Comparison of ENCODE assay signal across 19 cellular contexts in genomic region chr7:137734221-137734620, GRCh38.
"Had no signal": no experiment of that assay in that cellular context is flagged by ENCODE, and none has a peak within 500 bp of the region (broad histone marks: within the 10 kb centered on the region; RNA-seq: fewer than 3 reads in every experiment).

No MANE protein-coding gene starts in this region.

- H3K9me3 ChIP-seq: adrenal gland, suprapubic skin, upper lobe of right lung had no signal

- H3K4me1 Mint-ChIP-seq: activated naive CD4-positive, alpha-beta T cell treated with anti-CD3 and anti-CD28 coated beads, Interleukin-2, amount 10 ng/mL, durations not matched to agents 7 days and 5 days; activated T-helper 17 cell treated with anti-CD3 and anti-CD28 coated beads, Interleukin-2, amount 50 U/mL, for 72 hours; naive thymus-derived CD8-positive, alpha-beta T cell; T-helper 17 cell had no signal

- H3K27me3 ChIP-seq: adrenal gland, dorsolateral prefrontal cortex, foreskin keratinocyte, suprapubic skin, upper lobe of right lung had no signal

- DNase-seq: activated CD4-positive, alpha-beta T cell treated with anti-CD3 and anti-CD28 coated beads for 48 hours; activated CD8-positive, alpha-beta memory T cell treated with anti-CD3 and anti-CD28 coated beads for 24 hours; activated naive CD4-positive, alpha-beta T cell treated with anti-CD3 and anti-CD28 coated beads, Interleukin-2, amount 10 ng/mL, durations not matched to agents 7 days and 5 days; activated T-cell treated with anti-CD3 and anti-CD28 coated beads for 4 hours; adrenal gland; dorsolateral prefrontal cortex; foreskin keratinocyte; head of caudate nucleus; mammary epithelial cell; naive thymus-derived CD8-positive, alpha-beta T cell; stimulated activated CD4-positive, alpha-beta T cell treated with anti-CD3 and anti-CD28 coated beads, Interleukin-12 subunit alpha, Interleukin-12 subunit beta, amount 100 ng/mL, for 4 hours; stimulated activated naive CD4-positive, alpha-beta T cell; T-helper 17 cell; upper lobe of right lung had no signal

- H3K4me3 Mint-ChIP-seq: activated naive CD4-positive, alpha-beta T cell treated with anti-CD3 and anti-CD28 coated beads, Interleukin-2, amount 10 ng/mL, durations not matched to agents 7 days and 5 days; activated T-helper 17 cell treated with anti-CD3 and anti-CD28 coated beads, Interleukin-2, amount 50 U/mL, for 72 hours; naive thymus-derived CD8-positive, alpha-beta T cell; T-helper 17 cell; WTC11 had no signal

- H3K27me3 Mint-ChIP-seq: activated naive CD4-positive, alpha-beta T cell treated with anti-CD3 and anti-CD28 coated beads, Interleukin-2, amount 10 ng/mL, durations not matched to agents 7 days and 5 days had no signal

- H3K4me1 ChIP-seq: adrenal gland, foreskin keratinocyte, suprapubic skin, upper lobe of right lung had no signal

- H3K9me3 Mint-ChIP-seq: activated naive CD4-positive, alpha-beta T cell treated with anti-CD3 and anti-CD28 coated beads, Interleukin-2, amount 10 ng/mL, durations not matched to agents 7 days and 5 days; activated T-helper 17 cell treated with anti-CD3 and anti-CD28 coated beads, Interleukin-2, amount 50 U/mL, for 72 hours; naive thymus-derived CD8-positive, alpha-beta T cell; WTC11 had no signal

- H3K36me3 ChIP-seq: adrenal gland, suprapubic skin, upper lobe of right lung had no signal

- H3K27ac ChIP-seq: adrenal gland, dorsolateral prefrontal cortex, foreskin keratinocyte, suprapubic skin, upper lobe of right lung had no signal

- H3K4me3 ChIP-seq: adrenal gland, dorsolateral prefrontal cortex, suprapubic skin, upper lobe of right lung had no signal

- ATAC-seq: activated T-helper 17 cell treated with anti-CD3 and anti-CD28 coated beads, Interleukin-2, amount 50 U/mL, for 72 hours; foreskin keratinocyte; naive thymus-derived CD8-positive, alpha-beta T cell; sciatic nerve; T-helper 17 cell; upper lobe of right lung; WTC11 had no signal

- H3K27ac Mint-ChIP-seq: activated naive CD4-positive, alpha-beta T cell treated with anti-CD3 and anti-CD28 coated beads, Interleukin-2, amount 10 ng/mL, durations not matched to agents 7 days and 5 days; activated T-helper 17 cell treated with anti-CD3 and anti-CD28 coated beads, Interleukin-2, amount 50 U/mL, for 72 hours; naive thymus-derived CD8-positive, alpha-beta T cell; progenitor cell of endocrine pancreas; T-helper 17 cell; WTC11 had no signal
